8 cellular contexts compared by ENCODE assay signal in genomic region chr6:41288025-41288777, GRCh38. TPM values are rescaled to one million over a fixed set of nuclear protein-coding genes. Genes with fewer than 3 reads are reported as not detected.
DNase-seq lines count a peak whose midpoint lies in the region; ATAC-seq, FAIRE-seq and TF ChIP-seq lines count a peak whose summit lies in the region.
"Had no signal": no experiment of that assay in that cellular context is flagged by ENCODE, and none has a peak within 500 bp of the region (broad histone marks: within the 10 kb centered on the region; RNA-seq: fewer than 3 reads in every experiment).

No MANE protein-coding gene starts in this region.

- H3K27ac ChIP-seq in GM12878 (ENCODE audit: control insufficient read depth, insufficient read depth): no peak overlapping the region

- H3K4me2 ChIP-seq in GM12878 (ENCODE audit: control insufficient read depth, insufficient read depth): no peak overlapping the region

- no peaks in the 10 kb centered on the region; the same call in 2 of the 3 replicates for H3K9me3 ChIP-seq in GM12878 (replicated peaks; ENCODE audit: control insufficient read depth, insufficient read depth, low read length)

- no peaks in the 10 kb centered on the region for H3K79me2 ChIP-seq in GM12878 (ENCODE audit: control insufficient read depth, insufficient read depth, low read length)

- in situ Hi-C loops in GM12878 (cut with MboI) (no loop called here), KBM-7 (cut with MboI; ENCODE audit: low pct_unique_long_range_greater_than_20kb, low sequenced_read_pairs) (no loop called here)

- peaks cover 24% of the 10 kb centered on the region for H3K4me1 Mint-ChIP-seq in stimulated activated naive CD8-positive, alpha-beta T cell treated with anti-CD3 and anti-CD28 coated beads, Interleukin-15, Interleukin-2, amounts not matched to agents 100 ng/mL and 50 ng/mL, for 24 hours (ENCODE audit: low read depth)

- DNase-seq in NCI-H128 (lab: John Stamatoyannopoulos, UW; ENCODE audit: unreplicated experiment) (peak; percentile 72), GM12878 (ENCODE audit: low read depth, low spot score) (no peak), KBM-7 (no peak), frontal cortex (ENCODE audit: low spot score in 2 of 2) (no peak)
- DNase-seq: cerebellar nuclear complex had no signal

- no peaks in the 10 kb centered on the region for H3K36me3 ChIP-seq in GM12878 (ENCODE audit: control insufficient read depth in 2 of 2, insufficient read depth in 2 of 2, low read length in 1 of 2)

- no peak overlapping the region for H2AFZ ChIP-seq in GM12878 (ENCODE audit: control insufficient read depth, low read depth, low read length)

- no peaks in the 10 kb centered on the region for H3K36me3 Mint-ChIP-seq in stimulated activated naive CD8-positive, alpha-beta T cell treated with anti-CD3 and anti-CD28 coated beads, Interleukin-15, Interleukin-2, amounts not matched to agents 100 ng/mL and 50 ng/mL, for 24 hours (ENCODE audit: low read depth)

- intact Hi-C loops in GM12878 (cut with micrococcal nuclease; ENCODE audit: unreplicated experiment): no loop called here

- no peak for TF ChIP-seq POLR2A in GM12878 (IDR thresholded peaks at IDR 0.05; ENCODE audit: low read depth, low read length)

- no peak for TF ChIP-seq CTCF in GM12878 (IDR thresholded peaks at IDR 0.05 in 2 of 3, conservative IDR thresholded peaks at IDR 0.05 in 1 of 3; ENCODE audit: control insufficient read depth in 2 of 3, extremely low read depth in 1 of 3, insufficient read depth in 1 of 3, low read depth in 3 of 3, low read length in 3 of 3)

- peak; percentile 67 for ATAC-seq in GM21360 (IDR thresholded peaks at IDR 0.05; ENCODE audit: unreplicated experiment)
- ATAC-seq in GM12878: peak; percentile 93
- no peak for ATAC-seq in HG03378 (IDR thresholded peaks at IDR 0.05; ENCODE audit: unreplicated experiment)

- no peaks in the 10 kb centered on the region for H3K27me3 ChIP-seq in GM12878 (replicated peaks in 1 of 2; ENCODE audit: control insufficient read depth in 2 of 2, insufficient read depth in 2 of 2, low read length in 1 of 2)

- RAD21 ChIA-PET in GM12878 (lab: Charles Lee; ENCODE audit: unreplicated experiment): interaction anchor here (0.7 to 3.5 kb wide), 10 partner anchors 10 to 88 kb away, joined by 3 to 27 read pairs (median 8); partner anchors contain the start of genes NCR2 and TREML2

- CTCF ChIA-PET in GM12878 (lab: Yijun Ruan, JAX): interaction anchor here (0.7 to 6.5 kb wide), 8 partner anchors 10 to 418 kb away, joined by 3 to 53 read pairs (median 6); no protein-coding TSS in a partner anchor

- H4K20me1 ChIP-seq in GM12878 (ENCODE audit: control insufficient read depth, insufficient read depth): no peaks in the 10 kb centered on the region

- BruUV-seq in GM12878 (replicated peaks; lab: Mats Ljungman, UMichigan): no TSS peak

- POLR2A ChIA-PET in GM12878 (lab: Charles Lee): interaction anchor here (0.7 to 4.8 kb wide), 6 partner anchors 10 to 88 kb away, joined by 3 to 20 read pairs (median 3); partner anchors contain the start of gene TREML2

- TF ChIP-seq RAD21 in GM12878 (IDR thresholded peaks at IDR 0.05; ENCODE audit: insufficient read depth, low read depth, low read length): no peak

- no peak overlapping the region for H3K9ac ChIP-seq in GM12878 (ENCODE audit: control insufficient read depth, insufficient read depth, low read length)

- SMC1A ChIA-PET in GM12878 (lab: Charles Lee; ENCODE audit: uncharacterized antibody, unreplicated experiment): interaction anchor here (0.9 to 4.8 kb wide), 19 partner anchors 8 to 445 kb away, joined by 3 to 33 read pairs (median 4); partner anchors contain the start of gene TREML2

- FAIRE-seq in GM12878 (lab: Jason Lieb, UNC) (peak; percentile 83), frontal cortex (lab: Jason Lieb, UNC) (no peak)

- H3K27ac Mint-ChIP-seq in stimulated activated naive CD8-positive, alpha-beta T cell treated with anti-CD3 and anti-CD28 coated beads, Interleukin-15, Interleukin-2, amounts not matched to agents 100 ng/mL and 50 ng/mL, for 24 hours: peak overlapping the region; percentile 66

- WGBS in GM12878 (ENCODE audit: insufficient coverage, insufficient replicate concordance, low lambda C conversion rate, missing lambda C conversion rate): 14% methylated on average over 6 of the region's 6 CpGs

- TF ChIP-seq EP300 in GM12878 (IDR thresholded peaks at IDR 0.05; ENCODE audit: borderline replicate concordance in 1 of 2, control insufficient read depth in 1 of 2, low read depth in 2 of 2, low read length in 2 of 2): peak in 1 of 2 experiments; percentile 85; a peak in 2 of 4 replicates

- no peak overlapping the region for H3K4me3 ChIP-seq in GM12878

- no peak overlapping the region for H3K4me3 Mint-ChIP-seq in stimulated activated naive CD8-positive, alpha-beta T cell treated with anti-CD3 and anti-CD28 coated beads, Interleukin-15, Interleukin-2, amounts not matched to agents 100 ng/mL and 50 ng/mL, for 24 hours

- H3K4me1 ChIP-seq in GM12878 (ENCODE audit: control insufficient read depth, insufficient read depth, low read length): no peaks in the 10 kb centered on the region

- H3K9me3 Mint-ChIP-seq in stimulated activated naive CD8-positive, alpha-beta T cell treated with anti-CD3 and anti-CD28 coated beads, Interleukin-15, Interleukin-2, amounts not matched to agents 100 ng/mL and 50 ng/mL, for 24 hours: no peaks in the 10 kb centered on the region

- H3K27me3 Mint-ChIP-seq in stimulated activated naive CD8-positive, alpha-beta T cell treated with anti-CD3 and anti-CD28 coated beads, Interleukin-15, Interleukin-2, amounts not matched to agents 100 ng/mL and 50 ng/mL, for 24 hours: peaks cover 5% of the 10 kb centered on the region

TF ChIP-seq in GM12878, 131 proteins besides CTCF, POLR2A, EP300 and RAD21 (continues in another document):
- TF ChIP-seq JUNB (IDR thresholded peaks at IDR 0.05) (peak; percentile 46), USF2 (IDR thresholded peaks at IDR 0.05; ENCODE audit: borderline replicate concordance, low read depth, low read length) (peak; percentile 71; the same call in 1 of the 2 replicates), CHD4 (IDR thresholded peaks at IDR 0.05) (no peak), RUNX3 (IDR thresholded peaks at IDR 0.05; ENCODE audit: low read length) (peak; percentile 46; the same call in 1 of the 2 replicates), TAF1 (IDR thresholded peaks at IDR 0.05; ENCODE audit: borderline replicate concordance, low read depth, low read length) (no peak)

RNA-seq across cellular contexts. Expression of gene TREM1, which starts 1.7 kb away (rescaled TPM):
- 9.0 and 10.7 TPM in 2 replicates for total RNA-seq in GM12878 (2013; cell fraction: nucleolus; rRNA removed)
- total RNA-seq in GM12878 (2014; rRNA removed) (not detected in 2 replicates), GM12878 (2014; rRNA removed; fragmentation: Illumina TruSeq; extraction: Trizol) (0.09 and 0.23 TPM in 2 replicates), GM12878 (2021) (0.44 and 0.77 TPM in 2 replicates), frontal cortex (not detected)
- 1.00 TPM for polyA plus RNA-seq in GM12878 (2011; ENCODE audit: low read depth)
- polyA plus RNA-seq in GM12878 (2011; rRNA removed) (1.6 and 2.6 TPM in 2 replicates), GM12878 (2014; fragmentation: Illumina TruSeq; extraction: Trizol) (0.35 TPM in 1 of 2 replicates, not detected in the other), GM12878 (2014; fragmentation: Nextera tagmentation; extraction: Ambion mirVana) (under 1 TPM; 0.11 to 0.69 TPM), GM12878 (2014; rRNA removed) (0.19 and 0.20 TPM in 2 replicates), GM12878 (2016; fragmentation: Nextera tagmentation; extraction: Ambion mirVana) (under 1 TPM in 1 of 2 experiments, not detected in 1; 0.12 TPM)
- polyA plus RNA-seq in GM12878 (2011; cell fraction: cytosol; rRNA removed): 2.5 and 3.0 TPM in 2 replicates
- 1.1 and 1.4 TPM in 2 replicates for polyA plus RNA-seq in GM12878 (2011; cell fraction: nucleus; rRNA removed)
- polyA plus RNA-seq in GM12878 (2012): 0.51 and 0.74 TPM in 2 replicates
- 1.6 and 2.6 TPM in 2 replicates for polyA minus RNA-seq in GM12878 (2011; rRNA and poly(A)+ RNA removed)
- not detected in 2 replicates for polyA minus RNA-seq in GM12878 (2011; cell fraction: cytosol; rRNA and poly(A)+ RNA removed)
- 0.77 and 0.85 TPM in 2 replicates for polyA minus RNA-seq in GM12878 (2011; cell fraction: nucleus; rRNA and poly(A)+ RNA removed)

RNA-seq across cellular contexts. Expression of gene NCR2, which starts 47.2 kb away (rescaled TPM):
- 1.2 and 2.0 TPM in 2 replicates for total RNA-seq in GM12878 (2013; cell fraction: nucleolus; rRNA removed)
- not detected in 2 replicates for total RNA-seq in GM12878 (2014; rRNA removed)
- not detected in 2 replicates for total RNA-seq in GM12878 (2014; rRNA removed; fragmentation: Illumina TruSeq; extraction: Trizol)
- not detected in 2 replicates for total RNA-seq in GM12878 (2021)
- polyA plus RNA-seq in GM12878 (2011; ENCODE audit: low read depth): 0.42 TPM
- 0.22 and 0.53 TPM in 2 replicates for polyA plus RNA-seq in GM12878 (2011; rRNA removed)
- polyA plus RNA-seq in GM12878 (2011; cell fraction: cytosol; rRNA removed): 1.1 and 1.6 TPM in 2 replicates
- polyA plus RNA-seq in GM12878 (2011; cell fraction: nucleus; rRNA removed): 0.35 and 0.42 TPM in 2 replicates
- 0.20 and 1.2 TPM in 2 replicates for polyA plus RNA-seq in GM12878 (2012)
- not detected in 2 replicates for polyA plus RNA-seq in GM12878 (2014; fragmentation: Illumina TruSeq; extraction: Trizol)
- not detected for polyA plus RNA-seq in GM12878 (2014; fragmentation: Nextera tagmentation; extraction: Ambion mirVana)
- polyA plus RNA-seq in GM12878 (2014; rRNA removed): 0.09 TPM in 1 of 2 replicates, not detected in the other
- under 1 TPM in 1 of 2 experiments, not detected in 1; 0.21 TPM for polyA plus RNA-seq in GM12878 (2016; fragmentation: Nextera tagmentation; extraction: Ambion mirVana)
- polyA minus RNA-seq in GM12878 (2011; rRNA and poly(A)+ RNA removed): 0.51 and 1.1 TPM in 2 replicates
- polyA minus RNA-seq in GM12878 (2011; cell fraction: cytosol; rRNA and poly(A)+ RNA removed): not detected in 2 replicates
- 0.48 and 0.77 TPM in 2 replicates for polyA minus RNA-seq in GM12878 (2011; cell fraction: nucleus; rRNA and poly(A)+ RNA removed)
- total RNA-seq in frontal cortex: not detected
